ENCODE assay signal across 8 cellular contexts in genomic region chr17:42997390-42997983, GRCh38. TPM values are rescaled to one million over a fixed set of nuclear protein-coding genes. Genes with fewer than 3 reads are reported as not detected.
A peak's percentile ranks its signal among the peaks of the same experiment; 100 is the strongest.
DNase-seq lines count a peak whose midpoint lies in the region; ATAC-seq, FAIRE-seq and TF ChIP-seq lines count a peak whose summit lies in the region.

No MANE protein-coding gene starts in this region.

- peak overlapping the region; percentile 27 for H3K9ac ChIP-seq in iPS-15b (ENCODE audit: low read depth, low read length)

- H3K4me1 Mint-ChIP-seq in activated CD4-positive, alpha-beta T cell treated with anti-CD3 and anti-CD28 coated beads for 36 hours, result peaks cover 31% of the 10 kb centered on the region
- H3K4me1 Mint-ChIP-seq in activated B cell treated with CpG ODN at 0.5 μM for 24 hours, result peaks cover 31% of the 10 kb centered on the region

- intact Hi-C loops in activated CD4-positive, alpha-beta T cell treated with anti-CD3 and anti-CD28 coated beads for 36 hours (cut with DNase I, micrococcal nuclease), result loop anchor here (5.0 kb wide), 3 partner anchors 165 to 1310 kb away; partner anchors contain the start of genes EIF1 (in 1 of the 2) and PSME3 (in 1 of the 2)
- intact Hi-C loops in activated B cell treated with CpG ODN at 0.5 μM for 24 hours (cut with micrococcal nuclease), result no loop called here

- TF ChIP-seq CTCF in activated B cell treated with CpG ODN at 0.5 μM for 24 hours (IDR thresholded peaks at IDR 0.05), result no peak
- TF ChIP-seq CTCF in suprapubic skin (IDR thresholded peaks at IDR 0.05), result no peak

- no peak for FAIRE-seq in frontal cortex (lab: Jason Lieb, UNC)

- no peaks in the 10 kb centered on the region for H3K9me3 Mint-ChIP-seq in activated CD4-positive, alpha-beta T cell treated with anti-CD3 and anti-CD28 coated beads for 36 hours (ENCODE audit: low read depth)
- H3K9me3 Mint-ChIP-seq in activated B cell treated with CpG ODN at 0.5 μM for 24 hours, result no peaks in the 10 kb centered on the region

- 43% methylated on average over 5 of the region's 5 CpGs for WGBS in suprapubic skin

- H3K27ac ChIP-seq in suprapubic skin, result peak overlapping the region; percentile 54

- H3K27me3 Mint-ChIP-seq in activated CD4-positive, alpha-beta T cell treated with anti-CD3 and anti-CD28 coated beads for 36 hours, result no peaks in the 10 kb centered on the region
- H3K27me3 Mint-ChIP-seq in activated B cell treated with CpG ODN at 0.5 μM for 24 hours, result no peaks in the 10 kb centered on the region

- H3K27ac Mint-ChIP-seq in activated CD4-positive, alpha-beta T cell treated with anti-CD3 and anti-CD28 coated beads for 36 hours, result peak overlapping the region; percentile 99
- H3K27ac Mint-ChIP-seq in activated B cell treated with CpG ODN at 0.5 μM for 24 hours, result peak overlapping the region; percentile 97

- CTCF ChIA-PET in activated CD4-positive, alpha-beta T cell treated with anti-CD3 and anti-CD28 coated beads for 36 hours (lab: Charles Lee), result interaction anchor here (0.6 to 2.4 kb wide), 29 partner anchors 10 to 1082 kb away, joined by 3 to 14 read pairs (median 5); partner anchors contain the start of genes AARSD1, AOC2, BECN1 and BRCA1
- CTCF ChIA-PET in activated B cell treated with CpG ODN at 0.5 μM for 24 hours (lab: Charles Lee), result interaction anchor here (0.9 to 2.5 kb wide), 22 partner anchors 9 to 419 kb away, joined by 3 to 19 read pairs (median 6); partner anchors contain the start of genes AARSD1, BECN1, IFI35 and NBR1

- H3K4me1 ChIP-seq in iPS-15b (ENCODE audit: control insufficient read depth, insufficient read depth, low read length), result peaks cover 10% of the 10 kb centered on the region
- H3K4me1 ChIP-seq in suprapubic skin, result peaks cover 27% of the 10 kb centered on the region

- no peak for TF ChIP-seq EP300 in suprapubic skin (IDR thresholded peaks at IDR 0.05)

- peaks cover 50% of the 10 kb centered on the region for H3K36me3 Mint-ChIP-seq in activated CD4-positive, alpha-beta T cell treated with anti-CD3 and anti-CD28 coated beads for 36 hours (ENCODE audit: low read depth)
- peaks cover 61% of the 10 kb centered on the region for H3K36me3 Mint-ChIP-seq in activated B cell treated with CpG ODN at 0.5 μM for 24 hours (ENCODE audit: low read depth)

- H3K27me3 ChIP-seq in iPS-15b (ENCODE audit: control insufficient read depth, insufficient read depth, low read length) (no peaks in the 10 kb centered on the region), suprapubic skin (no peaks in the 10 kb centered on the region)

- peak overlapping the region; percentile 95 for H3K4me3 Mint-ChIP-seq in activated CD4-positive, alpha-beta T cell treated with anti-CD3 and anti-CD28 coated beads for 36 hours
- peak overlapping the region; percentile 98 for H3K4me3 Mint-ChIP-seq in activated B cell treated with CpG ODN at 0.5 μM for 24 hours

- ATAC-seq in activated CD4-positive, alpha-beta T cell treated with anti-CD3 and anti-CD28 coated beads for 36 hours, result peak; percentile 2
- ATAC-seq in activated B cell treated with CpG ODN at 0.5 μM for 24 hours (ENCODE audit: low read depth) (no peak), HG02571 (IDR thresholded peaks at IDR 0.05; ENCODE audit: unreplicated experiment) (no peak)

- POLR2A ChIA-PET in activated CD4-positive, alpha-beta T cell treated with anti-CD3 and anti-CD28 coated beads for 36 hours (lab: Charles Lee), result interaction anchor here (0.6 to 1.8 kb wide), 26 partner anchors 9 to 609 kb away, joined by 3 to 35 read pairs (median 5); partner anchors contain the start of genes AARSD1, BECN1, BRCA1 and CNTD1
- POLR2A ChIA-PET in activated B cell treated with CpG ODN at 0.5 μM for 24 hours (lab: Charles Lee), result interaction anchor here (0.5 to 4.4 kb wide), 43 partner anchors 9 to 1282 kb away, joined by 3 to 124 read pairs (median 7); partner anchors contain the start of genes AARSD1, AOC2, BECN1 and BRCA1

- H3K4me3 ChIP-seq in iPS-15b (ENCODE audit: low read depth, low read length) (peak overlapping the region; percentile 97), suprapubic skin (peak overlapping the region; percentile 81)

- DNase-seq in activated CD4-positive, alpha-beta T cell treated with anti-CD3 and anti-CD28 coated beads for 36 hours, result no peak
- DNase-seq in activated CD4-positive, alpha-beta T cell treated with anti-CD3 and anti-CD28 coated beads for 48 hours, result no peak
- DNase-seq in activated B cell treated with CpG ODN at 0.5 μM for 24 hours (no peak), suprapubic skin (ENCODE audit: low spot score in 2 of 2) (no peak), KBM-7 (no peak), frontal cortex (ENCODE audit: low spot score in 2 of 2) (no peak)

- peaks cover 35% of the 10 kb centered on the region for H3K36me3 ChIP-seq in iPS-15b (ENCODE audit: control insufficient read depth, insufficient read depth, low read length)
- peaks cover 42% of the 10 kb centered on the region for H3K36me3 ChIP-seq in suprapubic skin

- H3K9me3 ChIP-seq in iPS-15b (ENCODE audit: control insufficient read depth, insufficient read depth, low read length), result no peaks in the 10 kb centered on the region
- no peaks in the 10 kb centered on the region for H3K9me3 ChIP-seq in suprapubic skin

- TF ChIP-seq POLR2A in suprapubic skin (IDR thresholded peaks at IDR 0.05), result no peak

- in situ Hi-C loops in KBM-7 (cut with MboI; ENCODE audit: low pct_unique_long_range_greater_than_20kb, low sequenced_read_pairs), result no loop called here

RNA-seq across cellular contexts. Expression of gene RPL27, which starts 0.7 kb away (rescaled TPM):
- total RNA-seq in activated CD4-positive, alpha-beta T cell treated with anti-CD3 and anti-CD28 coated beads for 36 hours, result 1,000 to 10,000 TPM; 1,703 to 2,161 TPM
- total RNA-seq in activated B cell treated with CpG ODN at 0.5 μM for 24 hours, result 1,189 and 1,266 TPM in 2 replicates
- total RNA-seq in suprapubic skin, result 1,000 to 10,000 TPM in 3 of 4 donors, 100 to 1,000 TPM in 1; 968 to 1,986 (median 1,251) TPM
- 1,220 TPM for total RNA-seq in frontal cortex

RNA-seq across cellular contexts. Expression of gene IFI35, which starts 9.1 kb away (rescaled TPM):
- 10 to 100 TPM; 65.3 to 68.1 TPM for total RNA-seq in activated CD4-positive, alpha-beta T cell treated with anti-CD3 and anti-CD28 coated beads for 36 hours
- total RNA-seq in activated B cell treated with CpG ODN at 0.5 μM for 24 hours, result 41.9 and 50.5 TPM in 2 replicates
- total RNA-seq in suprapubic skin, result 10 to 100 TPM in 3 of 4 donors, 1 to 10 TPM in 1; 9.0 to 18.0 (median 13.7) TPM
- total RNA-seq in frontal cortex, result 1.2 TPM

RNA-seq across cellular contexts. Expression of gene RUNDC1, which starts 17.1 kb away (rescaled TPM):
- total RNA-seq in activated CD4-positive, alpha-beta T cell treated with anti-CD3 and anti-CD28 coated beads for 36 hours, result 10 to 100 TPM; 12.3 to 12.5 TPM
- total RNA-seq in activated B cell treated with CpG ODN at 0.5 μM for 24 hours (28.3 and 30.9 TPM in 2 replicates), suprapubic skin (10 to 100 TPM; 13.9 to 18.9 (median 16.2) TPM), frontal cortex (14.3 TPM)

RNA-seq across cellular contexts. Expression of gene PTGES3L, which starts 17.6 kb away (rescaled TPM):
- total RNA-seq in activated CD4-positive, alpha-beta T cell treated with anti-CD3 and anti-CD28 coated beads for 36 hours, result under 1 TPM; 0.21 to 0.90 TPM
- total RNA-seq in activated B cell treated with CpG ODN at 0.5 μM for 24 hours, result 1.4 and 2.0 TPM in 2 replicates
- under 1 TPM in 2 of 4 donors, not detected in 2; 0.44 to 0.48 TPM for total RNA-seq in suprapubic skin
- total RNA-seq in frontal cortex, result 2.9 TPM

RNA-seq across cellular contexts. Expression of gene VAT1, which starts 24.7 kb away (rescaled TPM):
- total RNA-seq in activated CD4-positive, alpha-beta T cell treated with anti-CD3 and anti-CD28 coated beads for 36 hours, result 10 to 100 TPM; 26.1 to 35.0 TPM
- total RNA-seq in activated B cell treated with CpG ODN at 0.5 μM for 24 hours (34.4 and 38.5 TPM in 2 replicates), suprapubic skin (100 to 1,000 TPM; 125 to 234 (median 188) TPM), frontal cortex (77.9 TPM)
